1 cellular context compared by ENCODE assay signal in the genomic region with DNA sequence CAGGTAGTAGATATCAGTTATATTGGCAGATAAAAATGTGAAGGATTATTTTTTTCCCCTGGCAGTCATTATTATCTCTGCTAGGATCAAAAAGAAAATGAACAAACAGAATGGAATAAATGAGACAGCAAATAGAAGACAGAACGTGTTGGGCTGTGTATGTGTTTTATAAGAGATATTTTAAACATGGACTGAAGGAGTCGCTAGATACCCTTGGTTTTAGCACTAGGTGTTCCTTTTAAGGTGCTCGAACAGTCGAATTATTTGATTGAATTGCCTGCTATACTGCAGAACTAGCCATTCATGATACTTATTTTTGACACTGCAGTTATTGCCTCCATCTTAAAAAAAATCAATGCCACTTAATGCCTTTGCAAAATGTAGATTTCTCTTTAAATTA.
TF ChIP-seq lines count a peak whose summit lies in the region.

No MANE protein-coding gene starts in this region.

TF ChIP-seq in H1, 55 proteins besides CTCF, POLR2A, EP300 and RAD21 (continued from another document):
- TF ChIP-seq MAFK (IDR thresholded peaks at IDR 0.05; ENCODE audit: low read depth, low read length) (no peak), PHF8 (conservative IDR thresholded peaks at IDR 0.05; ENCODE audit: low read depth, low read length) (no peak), EGR1 (IDR thresholded peaks at IDR 0.05; ENCODE audit: borderline replicate concordance, low read depth, low read length) (no peak), BCL11A (IDR thresholded peaks at IDR 0.05; ENCODE audit: low read depth in 2 of 2, low read length in 2 of 2) (no peak)
- TF ChIP-seq, protein P1, sequence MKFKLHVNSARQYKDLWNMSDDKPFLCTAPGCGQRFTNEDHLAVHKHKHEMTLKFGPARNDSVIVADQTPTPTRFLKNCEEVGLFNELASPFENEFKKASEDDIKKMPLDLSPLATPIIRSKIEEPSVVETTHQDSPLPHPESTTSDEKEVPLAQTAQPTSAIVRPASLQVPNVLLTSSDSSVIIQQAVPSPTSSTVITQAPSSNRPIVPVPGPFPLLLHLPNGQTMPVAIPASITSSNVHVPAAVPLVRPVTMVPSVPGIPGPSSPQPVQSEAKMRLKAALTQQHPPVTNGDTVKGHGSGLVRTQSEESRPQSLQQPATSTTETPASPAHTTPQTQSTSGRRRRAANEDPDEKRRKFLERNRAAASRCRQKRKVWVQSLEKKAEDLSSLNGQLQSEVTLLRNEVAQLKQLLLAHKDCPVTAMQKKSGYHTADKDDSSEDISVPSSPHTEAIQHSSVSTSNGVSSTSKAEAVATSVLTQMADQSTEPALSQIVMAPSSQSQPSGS (IDR thresholded peaks at IDR 0.05; ENCODE audit: low read length) = no peak
- TF ChIP-seq, protein P2, sequence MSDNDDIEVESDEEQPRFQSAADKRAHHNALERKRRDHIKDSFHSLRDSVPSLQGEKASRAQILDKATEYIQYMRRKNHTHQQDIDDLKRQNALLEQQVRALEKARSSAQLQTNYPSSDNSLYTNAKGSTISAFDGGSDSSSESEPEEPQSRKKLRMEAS (IDR thresholded peaks at IDR 0.05) = no peak
TF ChIP-seq in H1: peak in this region for 0.
